8 cellular contexts compared by ENCODE assay signal in the genomic region with DNA sequence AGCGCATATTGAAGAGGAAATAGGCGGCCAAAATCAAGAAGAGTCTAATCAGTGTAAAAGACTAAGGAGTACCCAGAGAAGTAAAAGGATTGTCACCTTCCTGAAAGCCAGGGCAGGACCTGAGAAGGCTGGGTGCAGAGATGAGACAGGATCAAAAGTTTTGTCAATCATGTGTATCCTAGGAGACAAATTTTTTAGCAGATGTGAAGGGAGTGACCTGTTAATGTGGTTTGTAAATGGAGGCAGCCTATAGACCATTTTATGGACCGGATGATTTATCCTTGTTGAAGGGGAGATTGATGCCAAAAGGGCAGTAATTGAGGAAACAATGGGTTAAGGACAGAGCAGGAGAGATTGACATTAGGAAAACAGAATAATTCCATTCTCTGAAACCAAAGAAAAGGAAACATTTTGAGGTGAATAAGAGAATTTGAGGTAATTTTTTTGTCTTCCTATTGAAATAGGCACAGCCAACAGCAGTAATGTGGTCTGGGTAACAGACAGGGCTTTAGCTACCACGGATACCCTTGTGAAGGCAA. TPM values are rescaled to one million over a fixed set of nuclear protein-coding genes. Genes with fewer than 3 reads are reported as not detected.
DNase-seq lines count a peak whose midpoint lies in the region; ATAC-seq, FAIRE-seq and TF ChIP-seq lines count a peak whose summit lies in the region.

No MANE protein-coding gene starts in this region.

- H2BK12ac ChIP-seq in H1 (ENCODE audit: low read depth, low read length): no peak overlapping the region

- no TSS peak for BruUV-seq in MCF 10A (replicated peaks; lab: Mats Ljungman, UMichigan)

- FAIRE-seq in H1 (lab: Jason Lieb, UNC): no peak

- H3K23me2 ChIP-seq in H1 (ENCODE audit: low read depth, low read length): peaks cover 8% of the 10 kb centered on the region

- no peaks in the 10 kb centered on the region for H3K9me3 ChIP-seq in breast epithelium
- 0 out of 2 replicates have a peak, but pooled peaks cover 2% of the 10 kb centered on the region for H3K9me3 ChIP-seq in MG63
- no peaks in the 10 kb centered on the region for H3K9me3 ChIP-seq in H1 (ENCODE audit: insufficient read depth in 2 of 2, low read depth in 1 of 2, low read length in 1 of 2)
- H3K9me3 ChIP-seq in smooth muscle cell (replicated peaks; ENCODE audit: low read depth): no peaks in the 10 kb centered on the region

- no peak overlapping the region for H3K23ac ChIP-seq in H1 (ENCODE audit: insufficient read length)

- peak; percentile 21 for DNase-seq in MCF 10A (ENCODE audit: unreplicated experiment)
- no peak for DNase-seq in breast epithelium (ENCODE audit: low spot score in 2 of 2)
- DNase-seq in MG63: no peak
- no peak for DNase-seq in H1 (ENCODE audit: low read depth in 1 of 2, low spot score in 2 of 2)
- DNase-seq in smooth muscle cell (lab: John Stamatoyannopoulos, UW; ENCODE audit: unreplicated experiment): no peak
- DNase-seq in NK-92 (lab: John Stamatoyannopoulos, UW; ENCODE audit: unreplicated experiment): no peak
- no peak for DNase-seq in superior temporal gyrus (ENCODE audit: extremely low spot score)

- H3K4me2 ChIP-seq in H1 (ENCODE audit: insufficient read depth in 1 of 2, low read depth in 2 of 2, low read length in 2 of 2) (peak overlapping the region; percentile 80 to 88), smooth muscle cell (peak overlapping the region; percentile 87)

- no peaks in the 10 kb centered on the region for H3K36me3 ChIP-seq in breast epithelium
- peaks cover 34% of the 10 kb centered on the region for H3K36me3 ChIP-seq in MG63
- peaks cover 2 to 28% (median 12%) of the 10 kb centered on the region in 4 experiments; a peak in 7 of 8 replicates for H3K36me3 ChIP-seq in H1 (ENCODE audit: control insufficient read depth in 2 of 4, insufficient read depth in 4 of 4, low read length in 3 of 4)
- H3K36me3 ChIP-seq in smooth muscle cell (ENCODE audit: low read depth): no peaks in the 10 kb centered on the region

- H4K8ac ChIP-seq in H1 (ENCODE audit: extremely low read depth, insufficient read depth, low read length): no peak overlapping the region

- TF ChIP-seq CTCF in MCF 10A (IDR thresholded peaks at IDR 0.05; ENCODE audit: unreplicated experiment) (no peak), breast epithelium (IDR thresholded peaks at IDR 0.05) (no peak), H1 (IDR thresholded peaks at IDR 0.05; ENCODE audit: control extremely low read depth in 1 of 3, insufficient read depth in 1 of 3, low read depth in 1 of 3, low read length in 3 of 3) (no peak), smooth muscle cell (IDR thresholded peaks at IDR 0.05; ENCODE audit: borderline replicate concordance, insufficient read depth, poor library complexity, severe bottlenecking) (no peak)

- H4K5ac ChIP-seq in H1 (ENCODE audit: insufficient read length, low read depth, low read length): no peak overlapping the region

- H3K56ac ChIP-seq in H1 (replicated peaks; ENCODE audit: insufficient read length, low read depth, low read length): no peak overlapping the region

- no peak for TF ChIP-seq EP300 in H1 (IDR thresholded peaks at IDR 0.05; ENCODE audit: borderline replicate concordance in 1 of 2, low read depth in 2 of 2, low read length in 2 of 2)

- TF ChIP-seq POLR2A in breast epithelium (IDR thresholded peaks at IDR 0.05): no peak
- TF ChIP-seq POLR2A in H1 (IDR thresholded peaks at IDR 0.05; ENCODE audit: control extremely low read depth in 1 of 2, low read depth in 2 of 2, low read length in 2 of 2): no peak

- H3K79me2 ChIP-seq in H1 (ENCODE audit: control insufficient read depth in 1 of 2, insufficient read depth in 2 of 2, low read length in 2 of 2) (peaks cover 12 to 61% of the 10 kb centered on the region in 2 experiments), smooth muscle cell (ENCODE audit: low read depth) (peaks cover 42% of the 10 kb centered on the region)

- H3K4me3 Mint-ChIP-seq in MCF 10A (ENCODE audit: unreplicated experiment): peak overlapping the region; percentile 98

- H3K36me3 Mint-ChIP-seq in MCF 10A (ENCODE audit: insufficient read depth, unreplicated experiment): peaks cover 5% of the 10 kb centered on the region

- peak overlapping the region; percentile 99 for H3K27ac Mint-ChIP-seq in MCF 10A (ENCODE audit: low read depth, unreplicated experiment)

- CTCF ChIA-PET in MCF 10A (lab: Yijun Ruan, JAX): interaction anchor here (1.6 kb wide), 1 partner anchor 1733 kb away, joined by 6 read pairs; no protein-coding TSS in a partner anchor
- CTCF ChIA-PET in H1 (lab: Charles Lee; ENCODE audit: partially characterized antibody): interaction anchor here (0.6 kb wide), 1 partner anchor 15 kb away, joined by 3 read pairs; no protein-coding TSS in a partner anchor

- peaks cover 8% of the 10 kb centered on the region for H3K79me1 ChIP-seq in H1 (ENCODE audit: low read depth, low read length)

- no peak overlapping the region for H2BK5ac ChIP-seq in H1 (ENCODE audit: low read depth, low read length)

- no peak overlapping the region for H2BK15ac ChIP-seq in H1 (ENCODE audit: low read length)

- no peak overlapping the region for H2AK5ac ChIP-seq in H1 (ENCODE audit: low read depth, low read length)

- H3K4me1 Mint-ChIP-seq in MCF 10A (ENCODE audit: insufficient read depth, unreplicated experiment): peaks cover 45% of the 10 kb centered on the region

- H2AFZ ChIP-seq in H1 (ENCODE audit: low read length): peak overlapping the region; percentile 13; the same call in 1 of the 2 replicates
- peak overlapping the region; percentile 95 for H2AFZ ChIP-seq in smooth muscle cell (ENCODE audit: low read depth)

- H4K91ac ChIP-seq in H1 (replicated peaks; ENCODE audit: insufficient read length, low read length): no peak overlapping the region

- TF ChIP-seq RAD21 in H1 (IDR thresholded peaks at IDR 0.05 in 1 of 2, conservative IDR thresholded peaks at IDR 0.05 in 1 of 2; ENCODE audit: low read depth in 2 of 2, low read length in 2 of 2): no peak

- H3K14ac ChIP-seq in H1 (ENCODE audit: insufficient read length): no peak overlapping the region

- no peaks in the 10 kb centered on the region for H3K27me3 ChIP-seq in breast epithelium
- no peaks in the 10 kb centered on the region for H3K27me3 ChIP-seq in MG63
- no peaks in the 10 kb centered on the region for H3K27me3 ChIP-seq in H1 (replicated peaks in 1 of 4; ENCODE audit: control insufficient read depth in 3 of 4, extremely low read depth in 1 of 4, insufficient read depth in 3 of 4, low read length in 3 of 4)
- no peaks in the 10 kb centered on the region for H3K27me3 ChIP-seq in smooth muscle cell (ENCODE audit: low read depth)

- H4K20me1 ChIP-seq in H1 (replicated peaks in 1 of 2; ENCODE audit: control insufficient read depth in 1 of 2, insufficient read depth in 2 of 2, low read length in 2 of 2) (no peaks in the 10 kb centered on the region), smooth muscle cell (ENCODE audit: low read depth) (no peaks in the 10 kb centered on the region)

- intact Hi-C loops in MCF 10A (cut with micrococcal nuclease) (no loop called here), breast epithelium (cut with DNase I; ENCODE audit: low total_unique reads) (no loop called here)

- no peaks in the 10 kb centered on the region for H3K27me3 Mint-ChIP-seq in MCF 10A (ENCODE audit: insufficient read depth, unreplicated experiment)

- no peak overlapping the region for H3K4ac ChIP-seq in H1 (replicated peaks; ENCODE audit: insufficient read length, low read depth, low read length)

- no peak overlapping the region for H3K18ac ChIP-seq in H1 (ENCODE audit: extremely low read depth, low read length)

- 9% methylated on average over 4 of the region's 4 CpGs; no CpG with 5 or more reads in 1 of the 2 experiments for WGBS in H1 (ENCODE audit: extremely low coverage in 1 of 2, insufficient coverage in 1 of 2, insufficient read length in 1 of 2, insufficient replicate concordance in 2 of 2, low coverage in 1 of 2, low lambda C conversion rate in 2 of 2, missing lambda C conversion rate in 1 of 2), 2 experiments
- WGBS in smooth muscle cell (ENCODE audit: low lambda C conversion rate): 6% methylated on average over 4 of the region's 4 CpGs

- no peaks in the 10 kb centered on the region for H3F3A ChIP-seq in smooth muscle cell (ENCODE audit: low read depth)

- H3K27ac ChIP-seq in breast epithelium (no peak overlapping the region), H1 (ENCODE audit: low read depth, low read length) (no peak overlapping the region), smooth muscle cell (ENCODE audit: low read depth) (no peak overlapping the region)

- peak overlapping the region; percentile 21 to 95 (median 64); a peak in 6 of 7 replicates for H3K9ac ChIP-seq in H1 (replicated peaks in 1 of 4; ENCODE audit: extremely low read depth in 1 of 4, low read depth in 3 of 4, low read length in 3 of 4)
- peak overlapping the region; percentile 99 for H3K9ac ChIP-seq in smooth muscle cell (ENCODE audit: low read depth)

- no peaks in the 10 kb centered on the region for H3K9me3 Mint-ChIP-seq in MCF 10A (ENCODE audit: unreplicated experiment)

- peaks cover 0 to 15% of the 10 kb centered on the region in 2 donors for H3K4me1 ChIP-seq in breast epithelium
- H3K4me1 ChIP-seq in H1 (replicated peaks in 1 of 4; ENCODE audit: control insufficient read depth in 3 of 4, insufficient read depth in 4 of 4, low read length in 3 of 4): peaks cover 0 to 8% (median 4%) of the 10 kb centered on the region in 4 experiments; a peak in 2 of 7 replicates
- H3K4me1 ChIP-seq in smooth muscle cell (ENCODE audit: low read depth): peaks cover 22% of the 10 kb centered on the region

- no peak overlapping the region for H2BK20ac ChIP-seq in H1 (ENCODE audit: low read length)

- POLR2A ChIA-PET in MCF 10A (lab: Yijun Ruan, JAX) (interaction anchor here (1.3 to 7.8 kb wide), 6 partner anchors 11 to 1760 kb away, joined by 3 to 192 read pairs (median 14); a partner anchor contains a TSS), H1 (lab: Charles Lee; ENCODE audit: partially characterized antibody) (interaction anchor here (1.6 to 2.0 kb wide), 3 partner anchors 15 to 151 kb away, joined by 3 to 9 read pairs (median 6); a partner anchor contains a TSS)

- H3K4me3 ChIP-seq in breast epithelium: peak overlapping the region in 1 of 3 donors; percentile 77
- H3K4me3 ChIP-seq in MG63: peak overlapping the region; percentile 86
- peak overlapping the region; percentile 77 to 97 (median 86) for H3K4me3 ChIP-seq in H1 (ENCODE audit: extremely low read depth in 1 of 4, insufficient read depth in 2 of 4, low read depth in 3 of 4, low read length in 4 of 4)
- peak overlapping the region; percentile 95 for H3K4me3 ChIP-seq in smooth muscle cell

- H2BK120ac ChIP-seq in H1 (replicated peaks; ENCODE audit: low read depth, low read length): no peak overlapping the region

- ATAC-seq in HG03460 (IDR thresholded peaks at IDR 0.05; ENCODE audit: unreplicated experiment): no peak

RNA-seq across cellular contexts. Expression of a gene that starts 0.9 kb away (rescaled TPM):
- 20.4 and 29.6 TPM in 2 replicates for total RNA-seq in MCF 10A (2022)
- total RNA-seq in breast epithelium: under 1 TPM; 0.44 to 0.98 (median 0.96) TPM
- 43.0 and 67.2 TPM in 2 replicates for total RNA-seq in MG63 (2014; rRNA removed; shearing (Covaris generic); ENCODE audit: low replicate concordance)
- 40.3 and 45.0 TPM in 2 replicates for total RNA-seq in H1 (2021; fragmentation: NEBNext Ultra II Directional; extraction: Animal tissue kit (Norgen Biotek cat#: 25700))
- polyA plus RNA-seq in H1 (2011; rRNA removed): 7.3 and 11.0 TPM in 2 replicates
- 21.1 TPM for polyA plus RNA-seq in H1 (2011; cell fraction: cytosol; rRNA removed)
- 12.3 TPM for polyA plus RNA-seq in H1 (2011; cell fraction: nucleus; rRNA removed)
- polyA plus RNA-seq in H1 (2012, experiment 1 of 2): 20.4 to 34.4 TPM (median 24.1 TPM) in 4 replicates
- polyA plus RNA-seq in H1 (2012, experiment 2 of 2): 2.8 TPM
- polyA plus RNA-seq in H1 (2013, experiment 1 of 2): 26.4 TPM
- 26.6 TPM for polyA plus RNA-seq in H1 (2013, experiment 2 of 2)
- polyA minus RNA-seq in H1 (2011; rRNA and poly(A)+ RNA removed): 25.7 and 34.2 TPM in 2 replicates
- 19.4 TPM for polyA minus RNA-seq in H1 (2011; cell fraction: cytosol; rRNA and poly(A)+ RNA removed)
- 47.7 TPM for polyA minus RNA-seq in H1 (2011; cell fraction: nucleus; rRNA and poly(A)+ RNA removed)
- total RNA-seq in smooth muscle cell: 8.2 and 9.1 TPM in 2 replicates
- polyA plus RNA-seq in smooth muscle cell: 8.1 and 8.8 TPM in 2 replicates

RNA-seq across cellular contexts. Expression of a gene that starts 0.9 kb away (rescaled TPM):
- 11.8 and 15.0 TPM in 2 replicates for total RNA-seq in MCF 10A (2022)
- 10 to 100 TPM in 1 of 3 donors, 1 to 10 TPM in 2; 4.0 to 11.3 (median 7.2) TPM for total RNA-seq in breast epithelium
- 6.6 and 10.8 TPM in 2 replicates for total RNA-seq in MG63 (2014; rRNA removed; shearing (Covaris generic); ENCODE audit: low replicate concordance)
- total RNA-seq in H1 (2021; fragmentation: NEBNext Ultra II Directional; extraction: Animal tissue kit (Norgen Biotek cat#: 25700)): 10.6 and 11.5 TPM in 2 replicates
- 4.8 and 8.5 TPM in 2 replicates for polyA plus RNA-seq in H1 (2011; rRNA removed)
- 9.0 TPM for polyA plus RNA-seq in H1 (2011; cell fraction: cytosol; rRNA removed)
- 3.6 TPM for polyA plus RNA-seq in H1 (2011; cell fraction: nucleus; rRNA removed)
- polyA plus RNA-seq in H1 (2012, experiment 1 of 2): 5.6 to 14.8 TPM (median 8.3 TPM) in 4 replicates
- 1.3 TPM for polyA plus RNA-seq in H1 (2012, experiment 2 of 2)
- 5.3 TPM for polyA plus RNA-seq in H1 (2013, experiment 1 of 2)
- 4.8 TPM for polyA plus RNA-seq in H1 (2013, experiment 2 of 2)
- polyA minus RNA-seq in H1 (2011; rRNA and poly(A)+ RNA removed): 7.6 and 8.0 TPM in 2 replicates
- polyA minus RNA-seq in H1 (2011; cell fraction: cytosol; rRNA and poly(A)+ RNA removed): 7.1 TPM
- polyA minus RNA-seq in H1 (2011; cell fraction: nucleus; rRNA and poly(A)+ RNA removed): 11.6 TPM
- total RNA-seq in smooth muscle cell: 7.3 and 27.7 TPM in 2 replicates
- 6.6 and 8.2 TPM in 2 replicates for polyA plus RNA-seq in smooth muscle cell
